ENCODE assay signal across 23 cellular contexts in the genomic region with DNA sequence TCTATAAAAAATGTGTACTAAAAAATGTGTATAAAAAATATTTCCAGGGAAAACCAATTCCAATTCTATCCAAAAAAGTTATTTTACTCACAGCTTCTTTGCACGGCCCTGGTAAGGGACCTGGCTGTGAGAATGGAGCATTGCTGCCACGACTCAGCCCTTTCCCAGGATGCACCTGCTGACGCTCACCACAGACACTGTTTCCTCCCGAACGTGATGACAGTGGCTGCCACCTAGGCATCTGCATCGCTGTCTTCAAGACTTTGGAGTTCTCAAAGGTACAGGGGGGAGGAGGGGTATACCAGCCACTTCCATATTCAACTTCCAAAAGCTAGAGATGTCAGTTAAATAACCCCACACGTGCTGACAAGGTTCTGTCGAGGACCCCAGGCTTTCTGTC. TPM values are rescaled to one million over a fixed set of nuclear protein-coding genes. Genes with fewer than 3 reads are reported as not detected.
DNase-seq lines count a peak whose midpoint lies in the region; ATAC-seq, FAIRE-seq and TF ChIP-seq lines count a peak whose summit lies in the region.
"Had no signal": no experiment of that assay in that cellular context is flagged by ENCODE, and none has a peak within 500 bp of the region (broad histone marks: within the 10 kb centered on the region; RNA-seq: fewer than 3 reads in every experiment).

No MANE protein-coding gene starts in this region.

- TF ChIP-seq POLR2A in heart left ventricle (IDR thresholded peaks at IDR 0.05) = no peak

- ATAC-seq in heart left ventricle (no peak), GM21717 (IDR thresholded peaks at IDR 0.05; ENCODE audit: unreplicated experiment) (no peak)

- no peaks in the 10 kb centered on the region for H3K36me3 ChIP-seq in heart left ventricle
- H3K36me3 ChIP-seq in astrocyte (ENCODE audit: insufficient read depth, low read length) = no peaks in the 10 kb centered on the region
- H3K36me3 ChIP-seq in BE2C = peaks cover 18% of the 10 kb centered on the region
- H3K36me3 ChIP-seq: Peyer's patch had no signal

- H2AFZ ChIP-seq in astrocyte (ENCODE audit: low read depth, low read length) = no peak overlapping the region

- no peak overlapping the region for H3K4me2 ChIP-seq in astrocyte (ENCODE audit: low read length)

- H3K27ac Mint-ChIP-seq in activated CD4-positive, alpha-beta T cell treated with anti-CD3 and anti-CD28 coated beads, Interleukin-2, amount 10 ng/mL, durations not matched to agents 24 days and 14 days = peak overlapping the region; percentile 29
- H3K27ac Mint-ChIP-seq in astrocyte (ENCODE audit: unreplicated experiment) = peak overlapping the region; percentile 19

- peaks cover 5% of the 10 kb centered on the region for H3K4me1 Mint-ChIP-seq in activated CD4-positive, alpha-beta T cell treated with anti-CD3 and anti-CD28 coated beads, Interleukin-2, amount 10 ng/mL, durations not matched to agents 24 days and 14 days
- H3K4me1 Mint-ChIP-seq in astrocyte (ENCODE audit: low read depth, unreplicated experiment) = peaks cover 1% of the 10 kb centered on the region

- 67 to 82% (median 81%) methylated on average over 8 of the region's 8 CpGs for WGBS in heart left ventricle, 4 donors

- DNase-seq in activated CD4-positive, alpha-beta T cell treated with anti-CD3 and anti-CD28 coated beads, Interleukin-2, amount 10 ng/mL, durations not matched to agents 24 days and 14 days = no peak
- no peak for DNase-seq in activated CD4-positive, alpha-beta T cell treated with anti-CD3 and anti-CD28 coated beads for 4 hours
- peak; percentile 63 for DNase-seq in cardiac septum (ENCODE audit: low spot score)
- DNase-seq in heart left ventricle = no peak
- DNase-seq in astrocyte (ENCODE audit: low read depth) = no peak
- no peak for DNase-seq in activated CD4-positive, CD25-positive, alpha-beta regulatory T cell treated with anti-CD3 and anti-CD28 coated beads, Interleukin-2, amount 50 U/mL, for 72 hours
- no peak for DNase-seq in BE2C
- DNase-seq: AML-193, DMS53, EL, GF-D8, IMR-90, Karpas-422, NCI-H1694, NCI-H2081, NCI-H2171, NCI-H345, NCI-H524 treated with DMSO at 0.1 percent for 48 hours, Peyer's patch, SJCRH30 had no signal

- H3K27me3 ChIP-seq in heart left ventricle = no peaks in the 10 kb centered on the region
- no peaks in the 10 kb centered on the region for H3K27me3 ChIP-seq in astrocyte (ENCODE audit: insufficient read depth, low read length)
- H3K27me3 ChIP-seq in BE2C = no peaks in the 10 kb centered on the region
- H3K27me3 ChIP-seq: Peyer's patch, SJCRH30 had no signal

- H3K27ac ChIP-seq in heart left ventricle = no peak overlapping the region
- H3K27ac ChIP-seq in astrocyte (ENCODE audit: low read depth, low read length) = no peak overlapping the region
- H3K27ac ChIP-seq: Peyer's patch, SJCRH30 had no signal

- no peaks in the 10 kb centered on the region for H3K9me3 Mint-ChIP-seq in activated CD4-positive, alpha-beta T cell treated with anti-CD3 and anti-CD28 coated beads, Interleukin-2, amount 10 ng/mL, durations not matched to agents 24 days and 14 days
- H3K9me3 Mint-ChIP-seq in astrocyte (ENCODE audit: unreplicated experiment) = no peaks in the 10 kb centered on the region

- H4K20me1 ChIP-seq in astrocyte (ENCODE audit: insufficient read depth, low read length) = no peaks in the 10 kb centered on the region

- H3K79me2 ChIP-seq in astrocyte (ENCODE audit: insufficient read depth, low read length) = no peaks in the 10 kb centered on the region

- intact Hi-C loops in activated CD4-positive, alpha-beta T cell treated with anti-CD3 and anti-CD28 coated beads, Interleukin-2, amount 10 ng/mL, durations not matched to agents 24 days and 14 days (cut with micrococcal nuclease) = no loop called here
- intact Hi-C loops in cardiac septum (cut with DNase I) (no loop called here), heart left ventricle (cut with DNase I) (no loop called here)

- TF ChIP-seq CTCF in heart left ventricle (IDR thresholded peaks at IDR 0.05) = no peak
- no peak for TF ChIP-seq CTCF in astrocyte (IDR thresholded peaks at IDR 0.05; ENCODE audit: insufficient read depth, low read depth, low read length)
- TF ChIP-seq CTCF in BE2C (IDR thresholded peaks at IDR 0.05; ENCODE audit: low read depth, low read length) = no peak

- H3K36me3 Mint-ChIP-seq in activated CD4-positive, alpha-beta T cell treated with anti-CD3 and anti-CD28 coated beads, Interleukin-2, amount 10 ng/mL, durations not matched to agents 24 days and 14 days (ENCODE audit: low read depth) = peaks cover 26% of the 10 kb centered on the region
- peaks cover 1% of the 10 kb centered on the region for H3K36me3 Mint-ChIP-seq in astrocyte (ENCODE audit: low read depth, unreplicated experiment)

- H3K9me3 ChIP-seq in heart left ventricle (no peaks in the 10 kb centered on the region), astrocyte (ENCODE audit: insufficient read depth, low read depth, low read length) (no peaks in the 10 kb centered on the region), BE2C (no peaks in the 10 kb centered on the region)
- H3K9me3 ChIP-seq: Peyer's patch, SJCRH30 had no signal

- H3K9ac ChIP-seq in astrocyte (ENCODE audit: low read length) = no peak overlapping the region

- no peak for FAIRE-seq in astrocyte (lab: Jason Lieb, UNC)
- FAIRE-seq: D721Med, H54 had no signal

- H3K4me3 ChIP-seq in heart left ventricle = no peak overlapping the region
- no peak overlapping the region for H3K4me3 ChIP-seq in astrocyte (ENCODE audit: insufficient read depth, low read depth, low read length)
- H3K4me3 ChIP-seq in BE2C (ENCODE audit: low read depth, low read length) = no peak overlapping the region
- H3K4me3 ChIP-seq: Peyer's patch, SJCRH30 had no signal

- no peaks in the 10 kb centered on the region for H3K27me3 Mint-ChIP-seq in activated CD4-positive, alpha-beta T cell treated with anti-CD3 and anti-CD28 coated beads, Interleukin-2, amount 10 ng/mL, durations not matched to agents 24 days and 14 days
- no peaks in the 10 kb centered on the region for H3K27me3 Mint-ChIP-seq in astrocyte (ENCODE audit: low read depth, unreplicated experiment)

- no peak overlapping the region for H3K4me3 Mint-ChIP-seq in activated CD4-positive, alpha-beta T cell treated with anti-CD3 and anti-CD28 coated beads, Interleukin-2, amount 10 ng/mL, durations not matched to agents 24 days and 14 days
- no peak overlapping the region for H3K4me3 Mint-ChIP-seq in astrocyte (ENCODE audit: unreplicated experiment)

- H3K4me1 ChIP-seq in heart left ventricle = no peaks in the 10 kb centered on the region
- H3K4me1 ChIP-seq in astrocyte (ENCODE audit: insufficient read depth, low read length) = no peaks in the 10 kb centered on the region
- H3K4me1 ChIP-seq in BE2C = peaks cover 7% of the 10 kb centered on the region
- H3K4me1 ChIP-seq: Peyer's patch, SJCRH30 had no signal

RNA-seq across cellular contexts. Expression of gene PTPRN2, which starts 23.9 kb away (rescaled TPM):
- total RNA-seq in activated CD4-positive, alpha-beta T cell treated with anti-CD3 and anti-CD28 coated beads, Interleukin-2, amount 10 ng/mL, durations not matched to agents 24 days and 14 days = 0.31 and 0.33 TPM in 2 replicates
- total RNA-seq in cardiac septum = 0.92 TPM
- total RNA-seq in heart left ventricle = 1 to 10 TPM in 7 of 9 donors, under 1 TPM in 2; 0.69 to 2.3 (median 1.3) TPM
- 1 to 10 TPM in 1 of 2 donors, under 1 TPM in 1; 0.61 to 1.3 TPM for polyA plus RNA-seq in heart left ventricle
- total RNA-seq in astrocyte = 0.09 TPM in 1 of 2 replicates, not detected in the other
- 7.2 TPM for polyA plus RNA-seq in BE2C (2012; ENCODE audit: insufficient read depth, insufficient read length, low read depth)
- total RNA-seq: IMR-90 had no signal
